ENCODE assay signal across 8 cellular contexts in genomic region chr16:74666010-74666421, GRCh38. TPM values are rescaled to one million over a fixed set of nuclear protein-coding genes. Genes with fewer than 3 reads are reported as not detected.
DNase-seq lines count a peak whose midpoint lies in the region; ATAC-seq and TF ChIP-seq lines count a peak whose summit lies in the region.

No MANE protein-coding gene starts in this region.

- peak overlapping the region; percentile 83 for H3K56ac ChIP-seq in mesendoderm (ENCODE audit: low read length)

- peaks cover 40% of the 10 kb centered on the region for H3K79me2 ChIP-seq in mesendoderm (ENCODE audit: control insufficient read depth, insufficient read depth, low read length)

- H2AK5ac ChIP-seq in mesendoderm (ENCODE audit: low read length), result no peak overlapping the region

- peak overlapping the region; percentile 91 for H3K18ac ChIP-seq in mesendoderm (ENCODE audit: low read length)

- WGBS in heart right ventricle, 2 donors, result 9 to 13% methylated on average over 8 of the region's 8 CpGs
- WGBS in mesendoderm (ENCODE audit: extremely low coverage, insufficient coverage, low lambda C conversion rate), result no CpG with 5 or more reads among the region's 8 CpGs

- peaks cover 14% of the 10 kb centered on the region for H3K79me1 ChIP-seq in mesendoderm (ENCODE audit: low read length)

- no peak overlapping the region for H2BK15ac ChIP-seq in mesendoderm (replicated peaks; ENCODE audit: low read depth)

- peak overlapping the region; percentile 41 for H3K4ac ChIP-seq in mesendoderm (ENCODE audit: low read depth, low read length)

- no peaks in the 10 kb centered on the region for H3K27me3 ChIP-seq in heart right ventricle
- H3K27me3 ChIP-seq in mesendoderm (ENCODE audit: insufficient read depth, low read length, poor library complexity), result no peaks in the 10 kb centered on the region
- H3K27me3 ChIP-seq in uterus, result no peaks in the 10 kb centered on the region

- ATAC-seq in heart right ventricle (no peak), left cardiac atrium (no peak)

- peaks cover 0 to 20% (median 12%) of the 10 kb centered on the region in 9 donors for H3K4me1 ChIP-seq in heart right ventricle
- no peaks in the 10 kb centered on the region for H3K4me1 ChIP-seq in mesendoderm (ENCODE audit: control insufficient read depth, low read depth, low read length)
- H3K4me1 ChIP-seq in uterus, result no peaks in the 10 kb centered on the region

- BruUV-seq in MCF 10A (replicated peaks; lab: Mats Ljungman, UMichigan), result no TSS peak

- H3K4me3 ChIP-seq in heart right ventricle, result peak overlapping the region; percentile 73 to 99 (median 85)
- H3K4me3 ChIP-seq in mesendoderm (ENCODE audit: low read length), result peak overlapping the region; percentile 73
- H3K4me3 ChIP-seq in uterus, result peak overlapping the region; percentile 66 to 85

- POLR2A ChIA-PET in MCF 10A (lab: Yijun Ruan, JAX), result interaction anchor here (1.3 to 3.6 kb wide), 7 partner anchors 8 to 204 kb away, joined by 5 to 33 read pairs (median 9); partner anchors contain the start of genes GLG1 and MLKL

- no peak for TF ChIP-seq POLR2A in uterus (IDR thresholded peaks at IDR 0.05)

- CTCF ChIA-PET in MCF 10A (lab: Yijun Ruan, JAX), result interaction anchor here (0.8 to 1.7 kb wide), 2 partner anchors 15 to 44 kb away, joined by 3 to 4 read pairs; no protein-coding TSS in a partner anchor

- TF ChIP-seq CTCF in heart right ventricle (IDR thresholded peaks at IDR 0.05) (no peak), MCF 10A (IDR thresholded peaks at IDR 0.05; ENCODE audit: unreplicated experiment) (no peak), uterus (IDR thresholded peaks at IDR 0.05) (no peak)

- H3K4me3 Mint-ChIP-seq in MCF 10A (ENCODE audit: unreplicated experiment), result peak overlapping the region; percentile 89

- H3K36me3 ChIP-seq in heart right ventricle (peaks cover 0 to 46% (median 12%) of the 10 kb centered on the region in 9 donors), mesendoderm (ENCODE audit: control insufficient read depth, insufficient read depth, low read length) (peaks cover 11% of the 10 kb centered on the region), uterus (no peaks in the 10 kb centered on the region)

- H3K36me3 Mint-ChIP-seq in MCF 10A (ENCODE audit: insufficient read depth, unreplicated experiment), result peaks cover 35% of the 10 kb centered on the region

- H2BK5ac ChIP-seq in mesendoderm (ENCODE audit: low read length), result no peak overlapping the region

- peak overlapping the region; percentile 48 for H3K4me2 ChIP-seq in mesendoderm (ENCODE audit: low read length)

- H3K27me3 Mint-ChIP-seq in MCF 10A (ENCODE audit: insufficient read depth, unreplicated experiment), result no peaks in the 10 kb centered on the region

- no peak for DNase-seq in heart right ventricle
- no peak for DNase-seq in left cardiac atrium
- no peak for DNase-seq in MCF 10A (ENCODE audit: unreplicated experiment)
- DNase-seq in mesendoderm, result no peak
- no peak for DNase-seq in uterus
- DNase-seq in C1 segment of cervical spinal cord (lab: John Stamatoyannopoulos, UW), result no peak
- DNase-seq in AML-193 (lab: John Stamatoyannopoulos, UW), result no peak
- no peak for DNase-seq in T1000 (lab: John Stamatoyannopoulos, UW)

- H3K23ac ChIP-seq in mesendoderm (ENCODE audit: low read length), result no peak overlapping the region

- intact Hi-C loops in heart right ventricle (cut with DNase I) (no loop called here), left cardiac atrium (cut with DNase I) (no loop called here), MCF 10A (cut with micrococcal nuclease) (no loop called here), uterus (cut with DNase I; ENCODE audit: low total_unique reads) (no loop called here)

- H3K4me1 Mint-ChIP-seq in MCF 10A (ENCODE audit: insufficient read depth, unreplicated experiment), result peaks cover 5% of the 10 kb centered on the region

- H3K9me3 Mint-ChIP-seq in MCF 10A (ENCODE audit: unreplicated experiment), result no peaks in the 10 kb centered on the region

- peak overlapping the region; percentile 65 for H4K8ac ChIP-seq in mesendoderm (ENCODE audit: low read depth, low read length)

- H3K27ac Mint-ChIP-seq in MCF 10A (ENCODE audit: low read depth, unreplicated experiment), result peak overlapping the region; percentile 97

- peak overlapping the region; percentile 85 for H3K9ac ChIP-seq in mesendoderm (ENCODE audit: low read length)

- no peak overlapping the region for H2BK120ac ChIP-seq in mesendoderm (ENCODE audit: low read depth, low read length)

- H3K27ac ChIP-seq in heart right ventricle (peak overlapping the region in 8 of 10 donors; percentile 10 to 88 (median 74)), mesendoderm (ENCODE audit: low read depth, low read length) (no peak overlapping the region), uterus (peak overlapping the region; percentile 30 to 68)

- H3K9me3 ChIP-seq in heart right ventricle (no peaks in the 10 kb centered on the region), uterus (no peaks in the 10 kb centered on the region)

- H4K5ac ChIP-seq in mesendoderm (ENCODE audit: low read length), result no peak overlapping the region

RNA-seq across cellular contexts. Expression of gene RFWD3, which starts 0.7 kb away (rescaled TPM):
- total RNA-seq in heart right ventricle (10 to 100 TPM in 1 of 10 donors, 1 to 10 TPM in 9; 4.6 to 10.2 (median 6.0) TPM), left cardiac atrium (1 to 10 TPM; 7.2 to 8.8 TPM), MCF 10A (2022) (31.2 and 33.7 TPM in 2 replicates), uterus (10 to 100 TPM in 3 of 4 donors, 1 to 10 TPM in 1; 3.6 to 27.6 (median 20.0) TPM)
- 1 to 10 TPM; 1.8 to 2.6 TPM for polyA plus RNA-seq in heart right ventricle
- 68.9 TPM for polyA plus RNA-seq in mesendoderm (2013, experiment 1 of 2)
- polyA plus RNA-seq in mesendoderm (2013, experiment 2 of 2), result 62.0 TPM

RNA-seq across cellular contexts. Expression of gene MLKL, which starts 34.6 kb away (rescaled TPM):
- 10 to 100 TPM in 1 of 10 donors, 1 to 10 TPM in 9; 1.7 to 10.4 (median 3.3) TPM for total RNA-seq in heart right ventricle
- 10 to 100 TPM in 1 of 2 donors, 1 to 10 TPM in 1; 6.4 to 11.1 TPM for polyA plus RNA-seq in heart right ventricle
- 10 to 100 TPM in 1 of 2 donors, 1 to 10 TPM in 1; 5.4 to 10.6 TPM for total RNA-seq in left cardiac atrium
- total RNA-seq in MCF 10A (2022), result 12.1 and 14.2 TPM in 2 replicates
- polyA plus RNA-seq in mesendoderm (2013, experiment 1 of 2), result 0.98 TPM
- polyA plus RNA-seq in mesendoderm (2013, experiment 2 of 2), result 1.1 TPM
- total RNA-seq in uterus, result 10 to 100 TPM in 1 of 4 donors, 1 to 10 TPM in 3; 3.8 to 19.4 (median 7.6) TPM

RNA-seq across cellular contexts. Expression of gene GLG1, which starts 59.1 kb away (rescaled TPM):
- total RNA-seq in heart right ventricle (100 to 1,000 TPM in 7 of 10 donors, 10 to 100 TPM in 3; 79.5 to 136 (median 104) TPM), left cardiac atrium (10 to 100 TPM; 78.7 to 86.6 TPM), MCF 10A (2022) (99.1 and 132 TPM in 2 replicates), uterus (100 to 1,000 TPM in 2 of 4 donors, 10 to 100 TPM in 2; 53.0 to 272 (median 127) TPM)
- 10 to 100 TPM; 25.7 to 39.8 TPM for polyA plus RNA-seq in heart right ventricle
- 42.2 TPM for polyA plus RNA-seq in mesendoderm (2013, experiment 1 of 2)
- polyA plus RNA-seq in mesendoderm (2013, experiment 2 of 2), result 42.7 TPM
